ENCODE assay signal across 10 cellular contexts in genomic region chr3:160686955-160687535, GRCh38. TPM values are rescaled to one million over a fixed set of nuclear protein-coding genes. Genes with fewer than 3 reads are reported as not detected.
DNase-seq lines count a peak whose midpoint lies in the region; ATAC-seq and TF ChIP-seq lines count a peak whose summit lies in the region.
"Had no signal": no experiment of that assay in that cellular context is flagged by ENCODE, and none has a peak within 500 bp of the region (broad histone marks: within the 10 kb centered on the region; RNA-seq: fewer than 3 reads in every experiment).

No MANE protein-coding gene starts in this region.

- no peak for DNase-seq in GM12864 (ENCODE audit: low read depth)
- peak; percentile 22 for DNase-seq in NB4 (ENCODE audit: low read depth)
- no peak for DNase-seq in dorsolateral prefrontal cortex
- DNase-seq in amniotic stem cell (lab: John Stamatoyannopoulos, UW), result no peak
- no peak for DNase-seq in head of caudate nucleus
- no peak for DNase-seq in stimulated activated naive CD8-positive, alpha-beta T cell treated with anti-CD3 and anti-CD28 coated beads, Interleukin-15, Interleukin-2, amounts not matched to agents 100 U/mL and 50 U/mL, for 24 hours

- H3K4me3 ChIP-seq in GM12864 (ENCODE audit: low read depth, low read length) (no peak overlapping the region), NB4 (ENCODE audit: low read depth, low read length) (no peak overlapping the region), dorsolateral prefrontal cortex (no peak overlapping the region)
- H3K4me3 ChIP-seq: thoracic aorta had no signal

- no peak for TF ChIP-seq POLR2A in NB4 (IDR thresholded peaks at IDR 0.05; ENCODE audit: extremely low read depth, insufficient read length)

- H3K27me3 Mint-ChIP-seq in stimulated activated memory B cell treated with anti-CD40 and anti-IgM and Interleukin-4, amounts not matched to agents 10 μg/mL and 1 μg/mL and 100 μg/mL, for 72 hours, result no peaks in the 10 kb centered on the region

- no peaks in the 10 kb centered on the region for H3K36me3 Mint-ChIP-seq in stimulated activated memory B cell treated with anti-CD40 and anti-IgM and Interleukin-4, amounts not matched to agents 10 μg/mL and 1 μg/mL and 100 μg/mL, for 72 hours

- no peak for ATAC-seq in stimulated activated memory B cell treated with anti-CD40 and anti-IgM and Interleukin-4, amounts not matched to agents 10 μg/mL and 1 μg/mL and 100 μg/mL, for 72 hours
- no peak for ATAC-seq in stimulated activated naive CD8-positive, alpha-beta T cell treated with anti-CD3 and anti-CD28 coated beads, Interleukin-15, Interleukin-2, amounts not matched to agents 100 U/mL and 50 U/mL, for 24 hours

- peaks cover 4% of the 10 kb centered on the region for H3K9me3 Mint-ChIP-seq in stimulated activated memory B cell treated with anti-CD40 and anti-IgM and Interleukin-4, amounts not matched to agents 10 μg/mL and 1 μg/mL and 100 μg/mL, for 72 hours

- H3K4me3 Mint-ChIP-seq in stimulated activated memory B cell treated with anti-CD40 and anti-IgM and Interleukin-4, amounts not matched to agents 10 μg/mL and 1 μg/mL and 100 μg/mL, for 72 hours, result no peak overlapping the region

- TF ChIP-seq CTCF in 22Rv1 (IDR thresholded peaks at IDR 0.05) (peak; percentile 69), GM12864 (IDR thresholded peaks at IDR 0.05; ENCODE audit: low read depth, low read length, missing control alignments) (peak; percentile 32), NB4 (IDR thresholded peaks at IDR 0.05; ENCODE audit: low read depth, low read length) (no peak), dorsolateral prefrontal cortex (IDR thresholded peaks at IDR 0.05 in 54 of 56, conservative IDR thresholded peaks at IDR 0.05 in 2 of 56; ENCODE audit: low read depth in 1 of 56, partially characterized antibody in 56 of 56) (peak in 50 of 56 donors; percentile 8 to 58 (median 32))

- no peaks in the 10 kb centered on the region for H3K4me1 Mint-ChIP-seq in stimulated activated memory B cell treated with anti-CD40 and anti-IgM and Interleukin-4, amounts not matched to agents 10 μg/mL and 1 μg/mL and 100 μg/mL, for 72 hours

- H3K27ac ChIP-seq in 22Rv1 (no peak overlapping the region), dorsolateral prefrontal cortex (no peak overlapping the region)
- H3K27ac ChIP-seq: thoracic aorta had no signal

- intact Hi-C loops in dorsolateral prefrontal cortex (cut with DNase I), result no loop called here
- intact Hi-C loops in head of caudate nucleus (cut with DNase I), result no loop called here

- no peak overlapping the region for H3K27ac Mint-ChIP-seq in stimulated activated memory B cell treated with anti-CD40 and anti-IgM and Interleukin-4, amounts not matched to agents 10 μg/mL and 1 μg/mL and 100 μg/mL, for 72 hours

- no peaks in the 10 kb centered on the region for H3K27me3 ChIP-seq in dorsolateral prefrontal cortex

RNA-seq across cellular contexts. Expression of gene ARL14, which starts 10.1 kb away (rescaled TPM):
- not detected for total RNA-seq in dorsolateral prefrontal cortex
- total RNA-seq: T-helper 2 cell treated with Interferon-gamma antibody and Interleukin-4, amounts not matched to agents 100 ng/mL and 5 ng/mL, for 36 hours had no signal
